In the genomic region with DNA sequence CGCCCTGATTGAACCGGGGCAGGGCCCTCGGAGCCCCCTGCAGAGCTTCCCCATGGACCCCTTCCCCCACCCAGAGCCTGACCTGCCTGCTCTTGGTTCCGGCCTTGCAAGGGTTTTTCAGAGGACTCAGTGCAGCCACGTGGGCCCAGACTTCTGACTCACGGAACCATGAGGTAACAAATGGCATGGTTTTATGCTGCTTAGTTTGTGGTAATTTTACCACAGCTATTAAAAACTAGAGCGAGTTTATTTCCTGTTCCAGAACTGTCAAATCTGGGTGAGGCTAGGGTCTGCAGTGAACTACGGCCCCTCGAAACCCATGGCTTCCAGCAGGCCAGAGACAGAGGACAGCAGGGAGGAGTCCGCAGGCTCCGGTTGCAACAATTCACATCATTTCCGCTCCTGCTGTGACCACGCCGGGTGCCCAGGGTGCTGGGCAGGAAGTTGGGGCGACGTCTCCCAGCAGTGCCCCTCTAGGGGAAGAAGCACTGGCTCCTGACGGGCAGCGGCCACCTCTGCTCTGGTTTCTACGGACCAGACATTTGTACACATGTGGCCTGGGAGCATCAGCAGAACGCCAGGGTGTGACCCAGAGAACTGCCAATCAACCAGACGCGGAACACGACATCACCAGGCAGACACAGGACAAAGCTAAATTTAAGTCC, we compare ENCODE assay signal across 16 cellular contexts.
A peak's percentile ranks its signal among the peaks of the same experiment; 100 is the strongest.
DNase-seq lines count a peak whose midpoint lies in the region; ATAC-seq and TF ChIP-seq lines count a peak whose summit lies in the region.
"Had no signal": no experiment of that assay in that cellular context is flagged by ENCODE, and none has a peak within 500 bp of the region (broad histone marks: within the 10 kb centered on the region; RNA-seq: fewer than 3 reads in every experiment).

No MANE protein-coding gene starts in this region.

- no peak overlapping the region for H3K27ac Mint-ChIP-seq in osteocyte (ENCODE audit: unreplicated experiment)
- H3K27ac Mint-ChIP-seq: activated CD4-positive, alpha-beta T cell treated with anti-CD3 and anti-CD28 coated beads, Interleukin-2, amount 10 ng/mL, durations not matched to agents 7 days and 5 days; CD4-positive, alpha-beta T cell; mesothelial cell of epicardium; T-cell had no signal

- H3K4me1 Mint-ChIP-seq in osteocyte (ENCODE audit: unreplicated experiment): peaks cover 8% of the 10 kb centered on the region
- H3K4me1 Mint-ChIP-seq: activated CD4-positive, alpha-beta T cell treated with anti-CD3 and anti-CD28 coated beads, Interleukin-2, amount 10 ng/mL, durations not matched to agents 7 days and 5 days; mesothelial cell of epicardium had no signal

- peaks cover 13% of the 10 kb centered on the region for H3K27me3 Mint-ChIP-seq in osteocyte (ENCODE audit: unreplicated experiment)

- no peak overlapping the region for H3K4me3 Mint-ChIP-seq in osteocyte (ENCODE audit: unreplicated experiment)
- H3K4me3 Mint-ChIP-seq: activated CD4-positive, alpha-beta T cell treated with anti-CD3 and anti-CD28 coated beads, Interleukin-2, amount 10 ng/mL, durations not matched to agents 7 days and 5 days; CD4-positive, alpha-beta T cell; mesothelial cell of epicardium; T-cell had no signal

- H3K36me3 ChIP-seq in left ventricle myocardium inferior (no peaks in the 10 kb centered on the region), GM23248 (ENCODE audit: low read depth) (no peaks in the 10 kb centered on the region)

- H3K27me3 ChIP-seq in left ventricle myocardium inferior (ENCODE audit: low read depth): peaks cover 20% of the 10 kb centered on the region
- no peaks in the 10 kb centered on the region for H3K27me3 ChIP-seq in GM23248 (replicated peaks; ENCODE audit: insufficient read depth)

- peak; percentile 72 for DNase-seq in posterior vena cava (ENCODE audit: low spot score)
- no peak for DNase-seq in osteocyte (ENCODE audit: extremely low spot score, unreplicated experiment)
- no peak for DNase-seq in left ventricle myocardium inferior
- DNase-seq in GM23248: no peak
- DNase-seq in HPDE6-E6E7 (ENCODE audit: extremely low spot score): no peak
- DNase-seq: activated CD4-positive, alpha-beta T cell treated with anti-CD3 and anti-CD28 coated beads, Interleukin-2, amount 10 ng/mL, durations not matched to agents 7 days and 5 days; cortex of kidney; GF-D8; NCI-H187 treated with DMSO at 0.1 percent for 48 hours; trophoblast cell had no signal

- peaks cover 3% of the 10 kb centered on the region for H3K36me3 Mint-ChIP-seq in osteocyte (ENCODE audit: unreplicated experiment)
- H3K36me3 Mint-ChIP-seq: mesothelial cell of epicardium, T-cell had no signal

- no peak overlapping the region for H3K27ac ChIP-seq in left ventricle myocardium inferior (replicated peaks)
- H3K27ac ChIP-seq in GM23248: no peak overlapping the region

- no peaks in the 10 kb centered on the region for H3F3A ChIP-seq in GM23248 (ENCODE audit: insufficient read depth)

- H3K9ac ChIP-seq in GM23248: no peak overlapping the region

- no peaks in the 10 kb centered on the region for H3K9me2 ChIP-seq in GM23248 (ENCODE audit: insufficient read depth)

- no peak overlapping the region for H3K4me2 ChIP-seq in GM23248 (ENCODE audit: unreplicated experiment)

- in situ Hi-C loops in GM23248 (cut with MboI): no loop called here

- no peaks in the 10 kb centered on the region for H3K4me1 ChIP-seq in left ventricle myocardium inferior
- H3K4me1 ChIP-seq in GM23248 (ENCODE audit: insufficient read depth): no peaks in the 10 kb centered on the region

- ATAC-seq in GM21786 (IDR thresholded peaks at IDR 0.05; ENCODE audit: unreplicated experiment): peak; percentile 30
- peak; percentile 30 for ATAC-seq in HG03571 (IDR thresholded peaks at IDR 0.05; ENCODE audit: unreplicated experiment)

- no peaks in the 10 kb centered on the region for H3K9me3 Mint-ChIP-seq in osteocyte (ENCODE audit: unreplicated experiment)
- H3K9me3 Mint-ChIP-seq: activated CD4-positive, alpha-beta T cell treated with anti-CD3 and anti-CD28 coated beads, Interleukin-2, amount 10 ng/mL, durations not matched to agents 7 days and 5 days; CD4-positive, alpha-beta T cell; T-cell had no signal

- peak; percentile 33 for TF ChIP-seq POLR2A in GM19099 (IDR thresholded peaks at IDR 0.05; ENCODE audit: extremely low read depth, insufficient read length, low read depth)

- H4K20me1 ChIP-seq in GM23248 (ENCODE audit: insufficient read depth): no peaks in the 10 kb centered on the region

- no peak overlapping the region for H3K4me3 ChIP-seq in left ventricle myocardium inferior
- H3K4me3 ChIP-seq in GM23248: no peak overlapping the region

- intact Hi-C loops in posterior vena cava (cut with DNase I): no loop called here
- intact Hi-C loops in left ventricle myocardium inferior (cut with micrococcal nuclease): no loop called here

- 53 to 54% methylated on average over 23 of the region's 23 CpGs for WGBS in GM23248 (ENCODE audit: low coverage in 1 of 2, low lambda C conversion rate in 2 of 2, missing lambda C conversion rate in 2 of 2), 2 experiments

- no peaks in the 10 kb centered on the region for H3K79me2 ChIP-seq in GM23248 (ENCODE audit: insufficient read depth)

- no peaks in the 10 kb centered on the region for H3K9me3 ChIP-seq in left ventricle myocardium inferior (replicated peaks)
- H3K9me3 ChIP-seq in GM23248 (ENCODE audit: low read depth): no peaks in the 10 kb centered on the region

- TF ChIP-seq CTCF in osteocyte (IDR thresholded peaks at IDR 0.05): no peak
- no peak for TF ChIP-seq CTCF in left ventricle myocardium inferior (IDR thresholded peaks at IDR 0.05; ENCODE audit: borderline replicate concordance)

- no peak overlapping the region for H2AFZ ChIP-seq in GM23248
